ENCODE assay signal across 10 cellular contexts in the genomic region with DNA sequence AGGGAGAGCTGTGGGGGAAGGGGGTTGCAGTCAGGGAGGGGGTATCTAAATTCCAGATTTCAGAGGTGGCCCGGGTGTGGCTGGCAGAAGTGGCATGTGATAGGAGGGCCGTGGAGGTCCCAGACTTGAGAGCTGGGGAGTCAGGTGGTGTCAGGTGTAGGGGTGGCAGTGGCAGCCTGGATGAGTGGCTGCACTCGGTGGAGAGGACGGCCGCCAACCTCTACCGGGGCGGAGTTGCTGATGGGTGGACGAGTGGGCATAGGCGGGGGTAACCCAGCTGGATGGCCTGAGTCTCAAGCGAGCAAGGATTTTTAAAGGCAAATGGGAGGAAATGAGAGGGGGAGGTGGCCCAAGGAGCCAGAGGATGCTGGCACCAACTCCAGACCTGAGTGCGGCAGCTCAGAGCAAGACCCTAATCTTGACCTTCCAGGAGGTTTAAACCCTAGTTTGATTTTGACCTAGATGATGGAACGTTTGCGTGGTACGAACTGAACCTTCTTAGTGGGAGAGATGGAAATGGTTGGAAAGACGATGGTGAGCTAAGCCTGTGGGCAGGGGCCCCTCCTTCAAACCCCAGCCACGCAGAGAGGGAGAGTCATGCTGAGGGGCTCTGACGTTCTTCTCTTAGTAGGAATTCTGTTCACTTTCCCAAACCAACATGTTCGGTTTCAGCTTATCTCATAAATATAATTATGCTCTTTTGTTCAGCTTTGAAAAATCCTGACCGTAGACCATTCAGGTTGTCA. TPM values are rescaled to one million over a fixed set of nuclear protein-coding genes. Genes with fewer than 3 reads are reported as not detected.
A peak's percentile ranks its signal among the peaks of the same experiment; 100 is the strongest.
DNase-seq lines count a peak whose midpoint lies in the region; ATAC-seq, FAIRE-seq and TF ChIP-seq lines count a peak whose summit lies in the region.
"Had no signal": no experiment of that assay in that cellular context is flagged by ENCODE, and none has a peak within 500 bp of the region (broad histone marks: within the 10 kb centered on the region; RNA-seq: fewer than 3 reads in every experiment).

No MANE protein-coding gene starts in this region.

- no peak overlapping the region for H4K8ac ChIP-seq in H1 (ENCODE audit: extremely low read depth, insufficient read depth, low read length)
- H4K8ac ChIP-seq in neuronal stem cell (ENCODE audit: low read depth, low read length) = no peak overlapping the region

- TF ChIP-seq POLR2A in A549 (IDR thresholded peaks at IDR 0.05; ENCODE audit: low read length) (no peak), H1 (IDR thresholded peaks at IDR 0.05; ENCODE audit: control extremely low read depth in 1 of 2, low read depth in 2 of 2, low read length in 2 of 2) (no peak), adrenal gland (IDR thresholded peaks at IDR 0.05) (no peak)

- TF ChIP-seq EP300 in A549 (IDR thresholded peaks at IDR 0.05) (no peak), H1 (IDR thresholded peaks at IDR 0.05; ENCODE audit: borderline replicate concordance in 1 of 2, low read depth in 2 of 2, low read length in 2 of 2) (no peak)

- FAIRE-seq in A549 (lab: Jason Lieb, UNC) (no peak), H1 (lab: Jason Lieb, UNC) (no peak)
- FAIRE-seq: TTC549 had no signal

- H3K56ac ChIP-seq in H1 (replicated peaks; ENCODE audit: insufficient read length, low read depth, low read length) = no peak overlapping the region

- TF ChIP-seq CTCF in A549 (IDR thresholded peaks at IDR 0.05) (no peak), H1 (IDR thresholded peaks at IDR 0.05; ENCODE audit: control extremely low read depth in 1 of 3, insufficient read depth in 1 of 3, low read depth in 1 of 3, low read length in 3 of 3) (no peak), adrenal gland (IDR thresholded peaks at IDR 0.05) (no peak)

- H2BK12ac ChIP-seq in H1 (ENCODE audit: low read depth, low read length) (peak overlapping the region; percentile 84; the same call in 1 of the 2 replicates), neuronal stem cell (ENCODE audit: low read length) (peak overlapping the region; percentile 18)

- no peak for DNase-seq in A549 (ENCODE audit: low read depth in 1 of 2, low spot score in 1 of 2)
- no peak for DNase-seq in H1 (ENCODE audit: low read depth in 1 of 2, low spot score in 2 of 2)
- no peak for DNase-seq in neuronal stem cell (ENCODE audit: low spot score)
- no peak for DNase-seq in effector CD8-positive, alpha-beta T cell (lab: John Stamatoyannopoulos, UW)
- no peak for DNase-seq in DMS 273 (lab: John Stamatoyannopoulos, UW; ENCODE audit: unreplicated experiment)
- no peak for DNase-seq in adrenal gland
- DNase-seq in NCI-H1105 (lab: John Stamatoyannopoulos, UW) = no peak
- DNase-seq: NCI-H510A had no signal

- POLR2A ChIA-PET in A549 (lab: Yijun Ruan, JAX) (no interaction called here), H1 (lab: Charles Lee; ENCODE audit: partially characterized antibody) (interaction anchor here (1.0 to 1.8 kb wide), 3 partner anchors 9 to 110 kb away, joined by 3 to 7 read pairs (median 4); no protein-coding TSS in a partner anchor)

- peaks cover 15% of the 10 kb centered on the region; the same call in 1 of the 3 replicates for H3K4me1 ChIP-seq in A549
- H3K4me1 ChIP-seq in H1 (replicated peaks in 1 of 4; ENCODE audit: control insufficient read depth in 3 of 4, insufficient read depth in 4 of 4, low read length in 3 of 4) = peaks cover 0 to 7% (median 3%) of the 10 kb centered on the region in 4 experiments; a peak in 3 of 7 replicates
- peaks cover 10 to 13% of the 10 kb centered on the region in 2 donors for H3K4me1 ChIP-seq in neuronal stem cell (ENCODE audit: control insufficient read depth in 2 of 2, insufficient read depth in 1 of 2, low read depth in 1 of 2, low read length in 2 of 2)
- peaks cover 11 to 40% of the 10 kb centered on the region in 2 donors for H3K4me1 ChIP-seq in adrenal gland (replicated peaks in 1 of 2)

- no peak overlapping the region for H4K5ac ChIP-seq in H1 (ENCODE audit: insufficient read length, low read depth, low read length)

- no peaks in the 10 kb centered on the region for H3K9me3 ChIP-seq in A549
- H3K9me3 ChIP-seq in H1 (ENCODE audit: insufficient read depth in 2 of 2, low read depth in 1 of 2, low read length in 1 of 2) = peaks cover 0 to 3% of the 10 kb centered on the region in 2 experiments; a peak in 1 of 4 replicates
- H3K9me3 ChIP-seq in neuronal stem cell (replicated peaks in 1 of 2; ENCODE audit: control insufficient read depth in 2 of 2, insufficient read depth in 1 of 2, low read depth in 1 of 2, low read length in 2 of 2) = peaks cover 4 to 18% of the 10 kb centered on the region in 2 donors
- H3K9me3 ChIP-seq in adrenal gland (replicated peaks in 1 of 3) = no peaks in the 10 kb centered on the region

- no peaks in the 10 kb centered on the region; the same call in 1 of the 2 replicates for H3K79me1 ChIP-seq in H1 (ENCODE audit: low read depth, low read length)
- H3K79me1 ChIP-seq in neuronal stem cell (ENCODE audit: low read depth, low read length) = peaks cover 1% of the 10 kb centered on the region

- H3K18ac ChIP-seq in H1 (ENCODE audit: extremely low read depth, low read length) (no peak overlapping the region), neuronal stem cell (ENCODE audit: low read length) (peak overlapping the region; percentile 36)

- no peak overlapping the region for H3K4ac ChIP-seq in H1 (replicated peaks; ENCODE audit: insufficient read length, low read depth, low read length)
- H3K4ac ChIP-seq in neuronal stem cell (ENCODE audit: low read length) = peak overlapping the region; percentile 31

- peak; percentile 16 to 33; a peak in 3 of 6 replicates for ATAC-seq in A549
- ATAC-seq in HG02981 (IDR thresholded peaks at IDR 0.05; ENCODE audit: unreplicated experiment) = peak; percentile 10

- no peaks in the 10 kb centered on the region for H3K27me3 ChIP-seq in H1 (replicated peaks in 1 of 4; ENCODE audit: control insufficient read depth in 3 of 4, extremely low read depth in 1 of 4, insufficient read depth in 3 of 4, low read length in 3 of 4)
- no peaks in the 10 kb centered on the region for H3K27me3 ChIP-seq in neuronal stem cell (ENCODE audit: control insufficient read depth in 3 of 3, insufficient read depth in 3 of 3, low read depth in 1 of 3, low read length in 3 of 3)
- no peaks in the 10 kb centered on the region for H3K27me3 ChIP-seq in adrenal gland

- H2BK15ac ChIP-seq in H1 (ENCODE audit: low read length) (0 out of 2 replicates have a peak overlapping the region, but pooled peaks have one; percentile 55), neuronal stem cell (ENCODE audit: low read length) (no peak overlapping the region)

- H2BK20ac ChIP-seq in H1 (ENCODE audit: low read length) = no peak overlapping the region

- H2BK120ac ChIP-seq in H1 (replicated peaks; ENCODE audit: low read depth, low read length) (no peak overlapping the region), neuronal stem cell (ENCODE audit: low read depth, low read length) (no peak overlapping the region)

- H3K4me3 ChIP-seq in A549 = no peak overlapping the region
- no peak overlapping the region for H3K4me3 ChIP-seq in H1 (ENCODE audit: extremely low read depth in 1 of 4, insufficient read depth in 2 of 4, low read depth in 3 of 4, low read length in 4 of 4)
- no peak overlapping the region for H3K4me3 ChIP-seq in neuronal stem cell (ENCODE audit: low read length in 2 of 2)
- H3K4me3 ChIP-seq in adrenal gland = no peak overlapping the region

- no peaks in the 10 kb centered on the region for H3K79me2 ChIP-seq in H1 (ENCODE audit: control insufficient read depth in 1 of 2, insufficient read depth in 2 of 2, low read length in 2 of 2)

- WGBS in A549 (ENCODE audit: missing lambda C conversion rate) = 83% methylated on average over 19 of the region's 19 CpGs
- 88% methylated on average over 19 of the region's 19 CpGs; no CpG with 5 or more reads in 1 of the 2 experiments for WGBS in H1 (ENCODE audit: extremely low coverage in 1 of 2, insufficient coverage in 1 of 2, insufficient read length in 1 of 2, insufficient replicate concordance in 2 of 2, low coverage in 1 of 2, low lambda C conversion rate in 2 of 2, missing lambda C conversion rate in 1 of 2), 2 experiments
- WGBS in neuronal stem cell (ENCODE audit: extremely low coverage in 2 of 2, insufficient read length in 2 of 2, insufficient replicate concordance in 1 of 2), 2 donors = no CpG with 5 or more reads among the region's 19 CpGs
- WGBS in adrenal gland, 4 donors = 76 to 80% (median 78%) methylated on average over 19 of the region's 19 CpGs

- H4K91ac ChIP-seq in H1 (replicated peaks; ENCODE audit: insufficient read length, low read length) (no peak overlapping the region), neuronal stem cell (ENCODE audit: low read depth, low read length, poor library complexity) (no peak overlapping the region)

- H3K23ac ChIP-seq in H1 (ENCODE audit: insufficient read length) (no peak overlapping the region), neuronal stem cell (ENCODE audit: low read depth, low read length, poor library complexity) (peak overlapping the region; percentile 14)

- H2AFZ ChIP-seq in H1 (ENCODE audit: low read length) = no peak overlapping the region
- H2AFZ ChIP-seq in neuronal stem cell (ENCODE audit: low read length) = no peak overlapping the region

- H3K36me3 ChIP-seq in H1 (ENCODE audit: control insufficient read depth in 2 of 4, insufficient read depth in 4 of 4, low read length in 3 of 4) (no peaks in the 10 kb centered on the region; a peak in 1 of 8 replicates), neuronal stem cell (replicated peaks in 1 of 2; ENCODE audit: control insufficient read depth in 2 of 2, insufficient read depth in 2 of 2, low read length in 2 of 2) (peaks cover 6 to 59% of the 10 kb centered on the region in 2 donors), adrenal gland (replicated peaks in 1 of 2) (no peaks in the 10 kb centered on the region)

- H3K23me2 ChIP-seq in H1 (ENCODE audit: low read depth, low read length) = no peaks in the 10 kb centered on the region

- no peaks in the 10 kb centered on the region for H4K20me1 ChIP-seq in H1 (replicated peaks in 1 of 2; ENCODE audit: control insufficient read depth in 1 of 2, insufficient read depth in 2 of 2, low read length in 2 of 2)

- 0 out of 2 replicates have a peak overlapping the region, but pooled peaks have one; percentile 40 for H2BK5ac ChIP-seq in H1 (ENCODE audit: low read depth, low read length)
- no peak overlapping the region for H2BK5ac ChIP-seq in neuronal stem cell (ENCODE audit: low read length)

- no peak overlapping the region for H3K9ac ChIP-seq in H1 (replicated peaks in 1 of 4; ENCODE audit: extremely low read depth in 1 of 4, low read depth in 3 of 4, low read length in 3 of 4)
- peak overlapping the region; percentile 44 for H3K9ac ChIP-seq in neuronal stem cell (ENCODE audit: low read depth, low read length, poor library complexity)

- H3K14ac ChIP-seq in H1 (ENCODE audit: insufficient read length) (no peak overlapping the region), neuronal stem cell (ENCODE audit: low read length) (no peak overlapping the region)

- TF ChIP-seq RAD21 in A549 (conservative IDR thresholded peaks at IDR 0.05 in 1 of 2, IDR thresholded peaks at IDR 0.05 in 1 of 2) (no peak), H1 (IDR thresholded peaks at IDR 0.05 in 1 of 2, conservative IDR thresholded peaks at IDR 0.05 in 1 of 2; ENCODE audit: low read depth in 2 of 2, low read length in 2 of 2) (no peak)

- H3K4me2 ChIP-seq in A549 (no peak overlapping the region), H1 (ENCODE audit: insufficient read depth in 1 of 2, low read depth in 2 of 2, low read length in 2 of 2) (no peak overlapping the region), neuronal stem cell (ENCODE audit: insufficient read depth, low read length, poor library complexity, severe bottlenecking) (no peak overlapping the region)

- intact Hi-C loops in adrenal gland (cut with DNase I) = loop anchor here (5.0 to 10.0 kb wide), 3 partner anchors 84 to 204 kb away; no protein-coding TSS in a partner anchor

- H3K27ac ChIP-seq in A549 = 0 out of 6 replicates have a peak overlapping the region, but pooled peaks of 1 of the 2 experiments have one; percentile 18
- no peak overlapping the region for H3K27ac ChIP-seq in H1 (ENCODE audit: low read depth, low read length)
- no peak overlapping the region for H3K27ac ChIP-seq in neuronal stem cell (replicated peaks; ENCODE audit: low read length)
- H3K27ac ChIP-seq in adrenal gland = no peak overlapping the region

- 0 out of 2 replicates have a peak overlapping the region, but pooled peaks have one; percentile 19 for H2AK5ac ChIP-seq in H1 (ENCODE audit: low read depth, low read length)
- peak overlapping the region; percentile 51 for H2AK5ac ChIP-seq in neuronal stem cell (ENCODE audit: low read depth, low read length)

- CTCF ChIA-PET in A549 (lab: Yijun Ruan, JAX) = interaction anchor here (0.5 to 4.3 kb wide), 66 partner anchors 8 to 1638 kb away, joined by 3 to 37 read pairs (median 5); no protein-coding TSS in a partner anchor
- CTCF ChIA-PET in H1 (lab: Charles Lee; ENCODE audit: partially characterized antibody) = interaction anchor here (0.6 to 5.4 kb wide), 65 partner anchors 8 to 980 kb away, joined by 3 to 46 read pairs (median 5); a partner anchor contains a TSS

RNA-seq across cellular contexts. Expression of a gene that starts 8.0 kb away (rescaled TPM):
- polyA plus RNA-seq in A549 (2011; rRNA removed) = 22.3 and 24.5 TPM in 2 replicates
- polyA plus RNA-seq in A549 (2012; cell fraction: cytosol; rRNA removed) = 10.9 and 11.9 TPM in 2 replicates
- polyA plus RNA-seq in A549 (2012; cell fraction: nucleus; rRNA removed) = 14.7 and 15.0 TPM in 2 replicates
- 10.3 to 12.9 TPM (median 12.2 TPM) in 3 replicates for polyA plus RNA-seq in A549 (2017; fragmentation: RNase III; extraction: RNeasy Plus Mini Kit Qiagen cat#74134 plus additional on column Dnase treatment)
- 31.7 and 35.0 TPM in 2 replicates for polyA minus RNA-seq in A549 (2011; rRNA and poly(A)+ RNA removed)
- 32.7 and 35.4 TPM in 2 replicates for total RNA-seq in H1 (2021; fragmentation: NEBNext Ultra II Directional; extraction: Animal tissue kit (Norgen Biotek cat#: 25700))
- polyA plus RNA-seq in H1 (2011; rRNA removed) = 21.3 and 25.8 TPM in 2 replicates
- polyA plus RNA-seq in H1 (2011; cell fraction: cytosol; rRNA removed) = 23.4 TPM
- 39.0 TPM for polyA plus RNA-seq in H1 (2011; cell fraction: nucleus; rRNA removed)
- polyA plus RNA-seq in H1 (2012, experiment 1 of 2) = 21.0 to 24.1 TPM (median 22.8 TPM) in 4 replicates
- 7.7 TPM for polyA plus RNA-seq in H1 (2012, experiment 2 of 2)
- polyA plus RNA-seq in H1 (2013, experiment 1 of 2) = 18.1 TPM
- polyA plus RNA-seq in H1 (2013, experiment 2 of 2) = 18.5 TPM
- polyA minus RNA-seq in H1 (2011; rRNA and poly(A)+ RNA removed) = 36.0 and 42.3 TPM in 2 replicates
- 29.4 TPM for polyA minus RNA-seq in H1 (2011; cell fraction: cytosol; rRNA and poly(A)+ RNA removed)
- polyA minus RNA-seq in H1 (2011; cell fraction: nucleus; rRNA and poly(A)+ RNA removed) = 33.6 TPM
- polyA plus RNA-seq in neuronal stem cell (2013, experiment 1 of 2) = 31.7 TPM
- polyA plus RNA-seq in neuronal stem cell (2013, experiment 2 of 2) = 32.5 TPM
- total RNA-seq in adrenal gland = 10 to 100 TPM; 24.6 to 38.1 (median 28.8) TPM
- polyA plus RNA-seq in adrenal gland = 10 to 100 TPM; 13.1 to 20.1 (median 18.7) TPM
